4 cellular contexts compared by ENCODE assay signal in genomic region chr6:44196351-44196750, GRCh38. TPM values are rescaled to one million over a fixed set of nuclear protein-coding genes. Genes with fewer than 3 reads are reported as not detected.
"Had no signal": no experiment of that assay in that cellular context is flagged by ENCODE, and none has a peak within 500 bp of the region (broad histone marks: within the 10 kb centered on the region; RNA-seq: fewer than 3 reads in every experiment).

No MANE protein-coding gene starts in this region.

RNA-seq across cellular contexts. Expression of gene MYMX, which starts 20.4 kb away (rescaled TPM):
- total RNA-seq: HT-29, HT1080, IMR-90 had no signal
- polyA plus RNA-seq: IgD-negative memory B cell, IMR-90 had no signal

RNA-seq across cellular contexts. Expression of gene CAPN11, which starts 37.7 kb away (rescaled TPM):
- total RNA-seq: HT-29, HT1080, IMR-90 had no signal
- polyA plus RNA-seq: IgD-negative memory B cell, IMR-90 had no signal
